9 cellular contexts compared by ENCODE assay signal in genomic region chr15:68650901-68651709, GRCh38.
DNase-seq lines count a peak whose midpoint lies in the region; ATAC-seq and TF ChIP-seq lines count a peak whose summit lies in the region.
"Had no signal": no experiment of that assay in that cellular context is flagged by ENCODE, and none has a peak within 500 bp of the region (broad histone marks: within the 10 kb centered on the region; RNA-seq: fewer than 3 reads in every experiment).

No MANE protein-coding gene starts in this region.

- peaks cover 3% of the 10 kb centered on the region for H3K23me2 ChIP-seq in H9 (ENCODE audit: insufficient read length, low read depth, low read length, poor library complexity, severe bottlenecking)

- H3K14ac ChIP-seq in H9 (ENCODE audit: insufficient read depth, low read length), result no peak overlapping the region

- H3K36me3 ChIP-seq in thyroid gland, result no peaks in the 10 kb centered on the region

- H3K27me3 Mint-ChIP-seq in H9 (ENCODE audit: low read depth) (no peaks in the 10 kb centered on the region; the same call in 1 of the 2 replicates), memory B cell (peaks cover 4% of the 10 kb centered on the region)
- H3K27me3 Mint-ChIP-seq: activated naive CD4-positive, alpha-beta T cell treated with anti-CD3 and anti-CD28 coated beads, Interleukin-2, amount 50 U/mL, for 24 hours had no signal

- H2BK12ac ChIP-seq in H9 (ENCODE audit: insufficient read length, low read depth, low read length), result no peak overlapping the region

- no peak overlapping the region for H2BK20ac ChIP-seq in H9 (ENCODE audit: low read depth, low read length, poor library complexity, severe bottlenecking)

- no peak overlapping the region for H3K27ac ChIP-seq in H9 (ENCODE audit: insufficient read length, low read depth, low read length)
- peak overlapping the region; percentile 92 for H3K27ac ChIP-seq in cingulate gyrus (ENCODE audit: low read depth, low read length)
- no peak overlapping the region for H3K27ac ChIP-seq in thyroid gland

- H3K4me1 ChIP-seq in H9 (ENCODE audit: insufficient read depth, low read length) (peaks cover 2% of the 10 kb centered on the region; the same call in 1 of the 2 replicates), thyroid gland (peaks cover 10 to 13% of the 10 kb centered on the region in 2 donors)

- peak; percentile 92 for ATAC-seq in memory B cell (ENCODE audit: low read depth)
- no peak for ATAC-seq in omental fat pad (ENCODE audit: low FRiP score)

- H3K9me3 Mint-ChIP-seq in H9 (no peaks in the 10 kb centered on the region), memory B cell (no peaks in the 10 kb centered on the region)
- H3K9me3 Mint-ChIP-seq: activated naive CD4-positive, alpha-beta T cell treated with anti-CD3 and anti-CD28 coated beads, Interleukin-2, amount 50 U/mL, for 24 hours; stimulated activated naive CD8-positive, alpha-beta T cell treated with anti-CD3 and anti-CD28 coated beads, Interleukin-15, Interleukin-2, amounts not matched to agents 100 ng/mL and 50 ng/mL, for 24 hours had no signal

- no peak overlapping the region for H3K56ac ChIP-seq in H9 (ENCODE audit: insufficient read length, low read depth, low read length)

- no peak overlapping the region for H2AFZ ChIP-seq in H9 (ENCODE audit: low read length)

- H3K36me3 Mint-ChIP-seq in H9 (ENCODE audit: insufficient read depth in 1 of 3, low read depth in 3 of 3) (no peaks in the 10 kb centered on the region), memory B cell (no peaks in the 10 kb centered on the region)
- H3K36me3 Mint-ChIP-seq: activated naive CD4-positive, alpha-beta T cell treated with anti-CD3 and anti-CD28 coated beads, Interleukin-2, amount 50 U/mL, for 24 hours had no signal

- H3T11ph ChIP-seq in H9 (ENCODE audit: low read length), result no peak overlapping the region

- H3K27me3 ChIP-seq in H9 (ENCODE audit: insufficient read depth, low read length) (no peaks in the 10 kb centered on the region; the same call in 1 of the 2 replicates), thyroid gland (no peaks in the 10 kb centered on the region)

- H4K91ac ChIP-seq in H9 (ENCODE audit: insufficient read length, low read depth, low read length), result no peak overlapping the region

- H3K79me2 ChIP-seq in H9 (ENCODE audit: insufficient read depth, low read length), result no peaks in the 10 kb centered on the region

- H3K23ac ChIP-seq in H9 (ENCODE audit: insufficient read length, low read depth, low read length), result no peak overlapping the region

- no peak overlapping the region for H3K4ac ChIP-seq in H9 (ENCODE audit: low read depth, low read length)

- H3K9ac ChIP-seq in H9 (ENCODE audit: extremely low read depth, insufficient read length, low read length), result no peak overlapping the region

- no peak overlapping the region for H3K4me3 ChIP-seq in thyroid gland (replicated peaks in 1 of 3)

- H4K5ac ChIP-seq in H9 (ENCODE audit: insufficient read length, low read depth, low read length), result no peak overlapping the region

- H3K79me1 ChIP-seq in H9 (ENCODE audit: insufficient read depth, low read depth, low read length, poor library complexity, severe bottlenecking), result no peaks in the 10 kb centered on the region

- WGBS in H9 (ENCODE audit: extremely low coverage, insufficient read length, low lambda C conversion rate), result no CpG with 5 or more reads among the region's 23 CpGs
- 48 to 52% methylated on average over 19 to 23 of the region's 23 CpGs for WGBS in thyroid gland, 2 donors

- H4K8ac ChIP-seq in H9 (replicated peaks; ENCODE audit: insufficient read length, low read depth, low read length), result no peak overlapping the region

- H2AK5ac ChIP-seq in H9 (ENCODE audit: insufficient read length, low read length), result no peak overlapping the region

- TF ChIP-seq POLR2A in thyroid gland (IDR thresholded peaks at IDR 0.05), result no peak

- H2BK15ac ChIP-seq in H9 (ENCODE audit: low read depth, low read length), result no peak overlapping the region

- H3K27ac Mint-ChIP-seq in H9 (no peak overlapping the region), memory B cell (no peak overlapping the region)
- H3K27ac Mint-ChIP-seq: activated naive CD4-positive, alpha-beta T cell treated with anti-CD3 and anti-CD28 coated beads, Interleukin-2, amount 50 U/mL, for 24 hours; stimulated activated naive CD8-positive, alpha-beta T cell treated with anti-CD3 and anti-CD28 coated beads, Interleukin-15, Interleukin-2, amounts not matched to agents 100 ng/mL and 50 ng/mL, for 24 hours had no signal

- H3K4me1 Mint-ChIP-seq in H9, result peaks cover 37 to 48% of the 10 kb centered on the region in 2 experiments
- no peaks in the 10 kb centered on the region for H3K4me1 Mint-ChIP-seq in memory B cell
- H3K4me1 Mint-ChIP-seq: activated naive CD4-positive, alpha-beta T cell treated with anti-CD3 and anti-CD28 coated beads, Interleukin-2, amount 50 U/mL, for 24 hours had no signal

- TF ChIP-seq CTCF in H9 (conservative IDR thresholded peaks at IDR 0.05) (peak; percentile 100), thyroid gland (IDR thresholded peaks at IDR 0.05) (peak; percentile 27 to 82 (median 58)), omental fat pad (IDR thresholded peaks at IDR 0.05) (no peak)

- peak overlapping the region; percentile 15 for H3K4me2 ChIP-seq in H9 (ENCODE audit: insufficient read depth, insufficient read length, low read length)

- H2BK5ac ChIP-seq in H9 (ENCODE audit: insufficient read length, low read length), result no peak overlapping the region

- no peak overlapping the region for H2BK120ac ChIP-seq in H9 (ENCODE audit: low read depth, low read length, poor library complexity, severe bottlenecking)

- intact Hi-C loops in thyroid gland (cut with DNase I), result loop anchor here (5.0 kb wide), 1 partner anchor 94 kb away; no protein-coding TSS in a partner anchor

- H3K4me3 Mint-ChIP-seq in H9 (peak overlapping the region; percentile 38 to 45), memory B cell (no peak overlapping the region)
- H3K4me3 Mint-ChIP-seq: activated naive CD4-positive, alpha-beta T cell treated with anti-CD3 and anti-CD28 coated beads, Interleukin-2, amount 50 U/mL, for 24 hours; stimulated activated naive CD8-positive, alpha-beta T cell treated with anti-CD3 and anti-CD28 coated beads, Interleukin-15, Interleukin-2, amounts not matched to agents 100 ng/mL and 50 ng/mL, for 24 hours had no signal

- no peak overlapping the region for H3K18ac ChIP-seq in H9 (ENCODE audit: insufficient read length, low read depth, low read length)

- H4K20me1 ChIP-seq in H9 (ENCODE audit: control insufficient read depth, insufficient read depth, insufficient read length), result no peaks in the 10 kb centered on the region

- DNase-seq in H9 (peak; percentile 95), T-helper 1 cell (peak in 3 of 5 donors; percentile 8 to 18 (median 13)), memory B cell (ENCODE audit: low spot score in 2 of 2) (peak; percentile 73 to 79), thyroid gland (peak; percentile 62 to 69), OCI-M2 (lab: John Stamatoyannopoulos, UW; ENCODE audit: unreplicated experiment) (no peak), omental fat pad (ENCODE audit: low spot score) (no peak)

- H3K9me3 ChIP-seq in H9 (ENCODE audit: control insufficient read depth, low read depth, low read length) (no peaks in the 10 kb centered on the region), thyroid gland (no peaks in the 10 kb centered on the region)

Comparison
In these comparisons a context has a peak if more than half of its experiments do, and no peak if none do; other contexts are left out.
1. DNase-seq: peak in H9 (single experiment), T-helper 1 cell (3 of 5), memory B cell (2 of 2) and thyroid gland (2 of 2); none in OCI-M2 (single experiment) and omental fat pad (single experiment).
2. CTCF ChIP-seq: peak in H9 (single experiment) and thyroid gland (6 of 6); none in omental fat pad (0 of 3).